Comparison of ENCODE assay signal across 23 cellular contexts in genomic region chr3:66465587-66465986, GRCh38. TPM values are rescaled to one million over a fixed set of nuclear protein-coding genes. Genes with fewer than 3 reads are reported as not detected.
DNase-seq lines count a peak whose midpoint lies in the region; ATAC-seq and TF ChIP-seq lines count a peak whose summit lies in the region.
"Had no signal": no experiment of that assay in that cellular context is flagged by ENCODE, and none has a peak within 500 bp of the region (broad histone marks: within the 10 kb centered on the region; RNA-seq: fewer than 3 reads in every experiment).

No MANE protein-coding gene starts in this region.

- WGBS in sigmoid colon, 2 donors: 91 to 96% methylated on average over 4 of the region's 4 CpGs

- peaks cover 59% of the 10 kb centered on the region for H3K36me3 Mint-ChIP-seq in activated T-helper 17 cell treated with anti-CD3 and anti-CD28 coated beads, Interleukin-2, amount 50 U/mL, for 72 hours (ENCODE audit: low read depth)

- peaks cover 97% of the 10 kb centered on the region for H3K4me1 ChIP-seq in Karpas-422 (ENCODE audit: low read length)
- H3K4me1 ChIP-seq in sigmoid colon: peaks cover 0 to 86% (median 79%) of the 10 kb centered on the region in 4 donors

- H3K4me1 Mint-ChIP-seq in activated T-helper 17 cell treated with anti-CD3 and anti-CD28 coated beads, Interleukin-2, amount 50 U/mL, for 72 hours: peaks cover 58% of the 10 kb centered on the region

- H3K4me3 Mint-ChIP-seq in activated T-helper 17 cell treated with anti-CD3 and anti-CD28 coated beads, Interleukin-2, amount 50 U/mL, for 72 hours: no peak overlapping the region
- H3K4me3 Mint-ChIP-seq: H9, HFFc6 had no signal

- H3K9ac ChIP-seq in Karpas-422 (ENCODE audit: low read length): 0 out of 2 replicates have a peak overlapping the region, but pooled peaks have one; percentile 13
- H3K9ac ChIP-seq: GM23248 had no signal

- H3K27me3 ChIP-seq in Karpas-422 (ENCODE audit: low read length) (no peaks in the 10 kb centered on the region), sigmoid colon (no peaks in the 10 kb centered on the region)
- H3K27me3 ChIP-seq: SJCRH30 had no signal

- H3K9me2 ChIP-seq in Karpas-422 (replicated peaks; ENCODE audit: insufficient read depth, low read length): no peaks in the 10 kb centered on the region

- no peak for TF ChIP-seq CTCF in sigmoid colon (IDR thresholded peaks at IDR 0.05)

- no peak overlapping the region for H2AFZ ChIP-seq in Karpas-422 (ENCODE audit: low read length)
- H2AFZ ChIP-seq: GM23248 had no signal

- H3K9me3 ChIP-seq in Karpas-422 (ENCODE audit: low read length): no peaks in the 10 kb centered on the region
- no peaks in the 10 kb centered on the region for H3K9me3 ChIP-seq in sigmoid colon
- H3K9me3 ChIP-seq: SJCRH30 had no signal

- no peak for TF ChIP-seq EP300 in sigmoid colon (IDR thresholded peaks at IDR 0.05)

- H3K27me3 Mint-ChIP-seq in activated T-helper 17 cell treated with anti-CD3 and anti-CD28 coated beads, Interleukin-2, amount 50 U/mL, for 72 hours: no peaks in the 10 kb centered on the region

- H3K79me2 ChIP-seq in Karpas-422 (ENCODE audit: low read length): peaks cover 69% of the 10 kb centered on the region

- H3K4me3 ChIP-seq in Karpas-422 (ENCODE audit: low read length): no peak overlapping the region
- no peak overlapping the region for H3K4me3 ChIP-seq in sigmoid colon
- H3K4me3 ChIP-seq: GM12878, GM23248, SJCRH30 had no signal

- DNase-seq in SKM-1 treated with dmso at 0.1 percent for 144 hours (lab: John Stamatoyannopoulos, UW; ENCODE audit: unreplicated experiment) (peak; percentile 17), SKM-1 (lab: John Stamatoyannopoulos, UW; ENCODE audit: unreplicated experiment) (no peak), Karpas-422 (no peak), sigmoid colon (no peak), CD1c-positive myeloid dendritic cell (ENCODE audit: extremely low spot score) (no peak)
- DNase-seq: 8988T, DMS79, GM23248, H9, HFFc6, KBM-7, NCI-H1105, NCI-H2029 treated with DMSO at 0.1 percent for 48 hours, NCI-H345, NCI-H524, NCI-H774, OCI-M1, SJCRH30 had no signal

- H3K27ac Mint-ChIP-seq in activated T-helper 17 cell treated with anti-CD3 and anti-CD28 coated beads, Interleukin-2, amount 50 U/mL, for 72 hours: peak overlapping the region; percentile 29
- H3K27ac Mint-ChIP-seq: HFFc6 had no signal

- peaks cover 11% of the 10 kb centered on the region; the same call in 1 of the 2 replicates for H3K36me3 ChIP-seq in Karpas-422 (ENCODE audit: insufficient read depth, low read length)
- peaks cover 0 to 16% (median 2%) of the 10 kb centered on the region in 4 donors for H3K36me3 ChIP-seq in sigmoid colon
- H3K36me3 ChIP-seq: SJCRH30 had no signal

- H3K9me3 Mint-ChIP-seq in activated T-helper 17 cell treated with anti-CD3 and anti-CD28 coated beads, Interleukin-2, amount 50 U/mL, for 72 hours: no peaks in the 10 kb centered on the region
- H3K9me3 Mint-ChIP-seq: H9, HFFc6 had no signal

- peak overlapping the region; percentile 93 for H3K27ac ChIP-seq in Karpas-422 (ENCODE audit: low read length)
- peak overlapping the region; percentile 8 to 95 (median 72) for H3K27ac ChIP-seq in sigmoid colon
- H3K27ac ChIP-seq: C4-2B, GM23248, SJCRH30 had no signal

- intact Hi-C loops in sigmoid colon (cut with DNase I): no loop called here

- no peak for ATAC-seq in activated T-helper 17 cell treated with anti-CD3 and anti-CD28 coated beads, Interleukin-2, amount 50 U/mL, for 72 hours (replicated peaks)
- ATAC-seq in HG03097 (IDR thresholded peaks at IDR 0.05; ENCODE audit: low FRiP score, unreplicated experiment) (no peak), GM19035 (IDR thresholded peaks at IDR 0.05; ENCODE audit: unreplicated experiment) (no peak)
- ATAC-seq: GM12878 had no signal

- no peaks in the 10 kb centered on the region for H4K20me1 ChIP-seq in Karpas-422 (ENCODE audit: insufficient read depth, low read depth, low read length)

- peak overlapping the region; percentile 81 for H3K4me2 ChIP-seq in Karpas-422 (ENCODE audit: low read depth, low read length, poor library complexity, severe bottlenecking)

- TF ChIP-seq POLR2A in sigmoid colon (IDR thresholded peaks at IDR 0.05): no peak

RNA-seq across cellular contexts. Expression of gene LRIG1, which starts 35.2 kb away (rescaled TPM):
- 52.4 and 75.4 TPM in 2 replicates for total RNA-seq in Karpas-422 (2014; rRNA removed; shearing (Covaris generic); ENCODE audit: low replicate concordance)
- total RNA-seq in activated T-helper 17 cell treated with anti-CD3 and anti-CD28 coated beads, Interleukin-2, amount 50 U/mL, for 72 hours: 10 to 100 TPM; 43.3 to 54.1 TPM
- total RNA-seq in sigmoid colon: 100 to 1,000 TPM; 150 to 226 (median 210) TPM
- polyA plus RNA-seq in sigmoid colon: 10 to 100 TPM in 1 of 3 donors, 1 to 10 TPM in 2; 4.2 to 36.1 (median 6.0) TPM
